In genomic region chr14:77376380-77376770, GRCh38 we compare ENCODE assay signal across 8 cellular contexts. TPM values are rescaled to one million over a fixed set of nuclear protein-coding genes. Genes with fewer than 3 reads are reported as not detected.
DNase-seq lines count a peak whose midpoint lies in the region; ATAC-seq and TF ChIP-seq lines count a peak whose summit lies in the region.

No MANE protein-coding gene starts in this region.

- no peak for TF ChIP-seq CTCF in mammary epithelial cell (conservative IDR thresholded peaks at IDR 0.05 in 1 of 2, IDR thresholded peaks at IDR 0.05 in 1 of 2; ENCODE audit: extremely low read depth in 1 of 2, insufficient read depth in 1 of 2, low read depth in 1 of 2, low read length in 2 of 2)

- H3K27me3 ChIP-seq in ACC112 (ENCODE audit: insufficient read depth, low read length) (no peaks in the 10 kb centered on the region), mammary epithelial cell (ENCODE audit: insufficient read depth, low read length) (no peaks in the 10 kb centered on the region), layer of hippocampus (ENCODE audit: control insufficient read depth, insufficient read depth, low read length) (no peaks in the 10 kb centered on the region)

- WGBS in mammary epithelial cell (ENCODE audit: low coverage, missing lambda C conversion rate): 2% methylated on average over 7 of the region's 17 CpGs

- CTCF ChIA-PET in mammary epithelial cell (lab: Charles Lee; ENCODE audit: low non-redundant PET): no interaction called here

- peak overlapping the region; percentile 97 for H3K4me2 ChIP-seq in mammary epithelial cell (ENCODE audit: insufficient read depth, low read depth, low read length)

- H2AFZ ChIP-seq in ACC112 (ENCODE audit: low read length, unreplicated experiment): peak overlapping the region; percentile 92
- peak overlapping the region; percentile 97 for H2AFZ ChIP-seq in mammary epithelial cell (ENCODE audit: low read depth, low read length)

- DNase-seq in mammary epithelial cell: no peak
- DNase-seq in stimulated activated CD4-positive, alpha-beta T cell treated with anti-CD3 and anti-CD28 coated beads, Interleukin-2, amount 100 ng/mL, for 48 hours: peak; percentile 21 to 22
- DNase-seq in NCI-H2081 treated with DMSO at 0.1 percent for 48 hours (lab: John Stamatoyannopoulos, UW): no peak

- H3K4me3 ChIP-seq in ACC112 (ENCODE audit: low read depth, low read length) (peak overlapping the region; percentile 96), mammary epithelial cell (replicated peaks in 1 of 3; ENCODE audit: insufficient read depth in 1 of 3, low read depth in 2 of 3, low read length in 3 of 3) (peak overlapping the region; percentile 79 to 90 (median 85))

- H3K79me2 ChIP-seq in ACC112 (ENCODE audit: control insufficient read depth, insufficient read depth, low read length, unreplicated experiment) (peaks cover 31% of the 10 kb centered on the region), mammary epithelial cell (ENCODE audit: insufficient read depth, low read length) (peaks cover 34% of the 10 kb centered on the region)

- H3K4me1 ChIP-seq in ACC112 (ENCODE audit: control insufficient read depth, insufficient read depth, low read length, unreplicated experiment) (peaks cover 22% of the 10 kb centered on the region), mammary epithelial cell (ENCODE audit: insufficient read depth, low read length) (peaks cover 16% of the 10 kb centered on the region)

- no peaks in the 10 kb centered on the region for H3K9me3 ChIP-seq in mammary epithelial cell (replicated peaks; ENCODE audit: insufficient read depth, low read length)

- in situ Hi-C loops in mammary epithelial cell (cut with MboI; ENCODE audit: low sequenced_read_pairs in 2 of 2): no loop called here

- peak overlapping the region; percentile 91 for H3K9ac ChIP-seq in mammary epithelial cell (ENCODE audit: insufficient read depth, low read length)

- H3K36me3 ChIP-seq in ACC112 (ENCODE audit: insufficient read depth, low read length) (no peaks in the 10 kb centered on the region), mammary epithelial cell (ENCODE audit: insufficient read depth, low read length) (no peaks in the 10 kb centered on the region)

- H3K27ac ChIP-seq in ACC112 (ENCODE audit: low read depth, low read length) (peak overlapping the region; percentile 70), mammary epithelial cell (ENCODE audit: insufficient read depth, low read depth, low read length) (peak overlapping the region; percentile 81), layer of hippocampus (ENCODE audit: low read depth, low read length) (peak overlapping the region; percentile 83)

- no peaks in the 10 kb centered on the region for H4K20me1 ChIP-seq in mammary epithelial cell (ENCODE audit: insufficient read depth, low read length)

- intact Hi-C loops in mammary epithelial cell (cut with micrococcal nuclease): loop anchor here (5.0 kb wide), 1 partner anchor 54 kb away; the partner anchor contains the start of genes GSTZ1 and POMT2

- dilution Hi-C loops in mammary epithelial cell (cut with HindIII; ENCODE audit: low sequenced_read_pairs): no loop called here

- no TSS peak for BruUV-seq in mammary epithelial cell (replicated peaks; lab: Mats Ljungman, UMichigan)

- ATAC-seq in GM18868 (IDR thresholded peaks at IDR 0.05; ENCODE audit: unreplicated experiment) (peak; percentile 10), HG03103 (IDR thresholded peaks at IDR 0.05; ENCODE audit: low read depth, unreplicated experiment) (peak; percentile 17), SK-N-SH treated with all-trans-retinoic acid at 6 μM for 48 hours (peak; percentile 26)

TF ChIP-seq in SK-N-SH treated with all-trans-retinoic acid at 6 μM for 48 hours, 23 proteins besides CTCF, POLR2A, EP300 and RAD21:
- TF ChIP-seq ZNF565 (CRISPR knock-in tag; conservative IDR thresholded peaks at IDR 0.05; ENCODE audit: low read depth): no peak
- TF ChIP-seq, protein P1, sequence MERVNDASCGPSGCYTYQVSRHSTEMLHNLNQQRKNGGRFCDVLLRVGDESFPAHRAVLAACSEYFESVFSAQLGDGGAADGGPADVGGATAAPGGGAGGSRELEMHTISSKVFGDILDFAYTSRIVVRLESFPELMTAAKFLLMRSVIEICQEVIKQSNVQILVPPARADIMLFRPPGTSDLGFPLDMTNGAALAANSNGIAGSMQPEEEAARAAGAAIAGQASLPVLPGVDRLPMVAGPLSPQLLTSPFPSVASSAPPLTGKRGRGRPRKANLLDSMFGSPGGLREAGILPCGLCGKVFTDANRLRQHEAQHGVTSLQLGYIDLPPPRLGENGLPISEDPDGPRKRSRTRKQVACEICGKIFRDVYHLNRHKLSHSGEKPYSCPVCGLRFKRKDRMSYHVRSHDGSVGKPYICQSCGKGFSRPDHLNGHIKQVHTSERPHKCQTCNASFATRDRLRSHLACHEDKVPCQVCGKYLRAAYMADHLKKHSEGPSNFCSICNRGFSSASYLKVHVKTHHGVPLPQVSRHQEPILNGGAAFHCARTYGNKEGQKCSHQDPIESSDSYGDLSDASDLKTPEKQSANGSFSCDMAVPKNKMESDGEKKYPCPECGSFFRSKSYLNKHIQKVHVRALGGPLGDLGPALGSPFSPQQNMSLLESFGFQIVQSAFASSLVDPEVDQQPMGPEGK (CRISPR knock-in tag; IDR thresholded peaks at IDR 0.05; ENCODE audit: borderline replicate concordance): no peak
- TF ChIP-seq ESRRG (CRISPR knock-in tag; IDR thresholded peaks at IDR 0.05): no peak
- TF ChIP-seq ISL1 (CRISPR knock-in tag; IDR thresholded peaks at IDR 0.05): no peak
- no peak for TF ChIP-seq RARB (CRISPR knock-in tag; IDR thresholded peaks at IDR 0.05)
- no peak for TF ChIP-seq SNAI2 (CRISPR knock-in tag; IDR thresholded peaks at IDR 0.05)
- no peak for TF ChIP-seq ZNF70 (CRISPR knock-in tag; IDR thresholded peaks at IDR 0.05)
- TF ChIP-seq, protein P2, sequence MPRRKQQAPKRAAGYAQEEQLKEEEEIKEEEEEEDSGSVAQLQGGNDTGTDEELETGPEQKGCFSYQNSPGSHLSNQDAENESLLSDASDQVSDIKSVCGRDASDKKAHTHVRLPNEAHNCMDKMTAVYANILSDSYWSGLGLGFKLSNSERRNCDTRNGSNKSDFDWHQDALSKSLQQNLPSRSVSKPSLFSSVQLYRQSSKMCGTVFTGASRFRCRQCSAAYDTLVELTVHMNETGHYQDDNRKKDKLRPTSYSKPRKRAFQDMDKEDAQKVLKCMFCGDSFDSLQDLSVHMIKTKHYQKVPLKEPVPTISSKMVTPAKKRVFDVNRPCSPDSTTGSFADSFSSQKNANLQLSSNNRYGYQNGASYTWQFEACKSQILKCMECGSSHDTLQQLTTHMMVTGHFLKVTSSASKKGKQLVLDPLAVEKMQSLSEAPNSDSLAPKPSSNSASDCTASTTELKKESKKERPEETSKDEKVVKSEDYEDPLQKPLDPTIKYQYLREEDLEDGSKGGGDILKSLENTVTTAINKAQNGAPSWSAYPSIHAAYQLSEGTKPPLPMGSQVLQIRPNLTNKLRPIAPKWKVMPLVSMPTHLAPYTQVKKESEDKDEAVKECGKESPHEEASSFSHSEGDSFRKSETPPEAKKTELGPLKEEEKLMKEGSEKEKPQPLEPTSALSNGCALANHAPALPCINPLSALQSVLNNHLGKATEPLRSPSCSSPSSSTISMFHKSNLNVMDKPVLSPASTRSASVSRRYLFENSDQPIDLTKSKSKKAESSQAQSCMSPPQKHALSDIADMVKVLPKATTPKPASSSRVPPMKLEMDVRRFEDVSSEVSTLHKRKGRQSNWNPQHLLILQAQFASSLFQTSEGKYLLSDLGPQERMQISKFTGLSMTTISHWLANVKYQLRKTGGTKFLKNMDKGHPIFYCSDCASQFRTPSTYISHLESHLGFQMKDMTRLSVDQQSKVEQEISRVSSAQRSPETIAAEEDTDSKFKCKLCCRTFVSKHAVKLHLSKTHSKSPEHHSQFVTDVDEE (CRISPR knock-in tag; IDR thresholded peaks at IDR 0.05): no peak
- TF ChIP-seq PPARA (CRISPR knock-in tag; IDR thresholded peaks at IDR 0.05; ENCODE audit: borderline replicate concordance): no peak

RNA-seq across cellular contexts. Expression of gene TMED8, which starts 0.5 kb away (rescaled TPM):
- 10 to 100 TPM; 11.2 to 16.0 TPM for total RNA-seq in mammary epithelial cell
- 6.0 TPM for polyA plus RNA-seq in mammary epithelial cell
- polyA minus RNA-seq in mammary epithelial cell: 14.0 TPM

RNA-seq across cellular contexts. Expression of gene SAMD15, which starts 0.8 kb away (rescaled TPM):
- total RNA-seq in mammary epithelial cell: 1 to 10 TPM; 1.2 to 2.5 TPM
- 0.37 TPM for polyA plus RNA-seq in mammary epithelial cell
- not detected for polyA minus RNA-seq in mammary epithelial cell

RNA-seq across cellular contexts. Expression of gene NOXRED1, which starts 46.9 kb away (rescaled TPM):
- total RNA-seq in mammary epithelial cell: under 1 TPM; under 0.01 to 0.33 TPM
- polyA plus RNA-seq in mammary epithelial cell: 0.09 TPM
- polyA minus RNA-seq in mammary epithelial cell: not detected

RNA-seq across cellular contexts. Expression of gene GSTZ1, which starts 55.5 kb away (rescaled TPM):
- 10 to 100 TPM; 28.1 to 33.0 TPM for total RNA-seq in mammary epithelial cell
- 27.9 TPM for polyA plus RNA-seq in mammary epithelial cell
- 14.1 TPM for polyA minus RNA-seq in mammary epithelial cell

RNA-seq across cellular contexts. Expression of gene POMT2, which starts 55.7 kb away (rescaled TPM):
- total RNA-seq in mammary epithelial cell: 10 to 100 TPM; 17.0 to 38.4 TPM
- 16.7 TPM for polyA plus RNA-seq in mammary epithelial cell
- polyA minus RNA-seq in mammary epithelial cell: 37.1 TPM

Comparison
In these comparisons a context has a peak if more than half of its experiments do, and no peak if none do; other contexts are left out.
1. DNase-seq: peak in stimulated activated CD4-positive, alpha-beta T cell treated with anti-CD3 and anti-CD28 coated beads, Interleukin-2, amount 100 ng/mL, for 48 hours (2 of 2); none in mammary epithelial cell (single experiment) and NCI-H2081 treated with DMSO at 0.1 percent for 48 hours (single experiment).
2. Peak in every context shown above with its lines, with median percentiles within 50 percentile points of each other: H3K27ac ChIP-seq and ATAC-seq.